ENCODE assay signal across 2 cellular contexts in the genomic region with DNA sequence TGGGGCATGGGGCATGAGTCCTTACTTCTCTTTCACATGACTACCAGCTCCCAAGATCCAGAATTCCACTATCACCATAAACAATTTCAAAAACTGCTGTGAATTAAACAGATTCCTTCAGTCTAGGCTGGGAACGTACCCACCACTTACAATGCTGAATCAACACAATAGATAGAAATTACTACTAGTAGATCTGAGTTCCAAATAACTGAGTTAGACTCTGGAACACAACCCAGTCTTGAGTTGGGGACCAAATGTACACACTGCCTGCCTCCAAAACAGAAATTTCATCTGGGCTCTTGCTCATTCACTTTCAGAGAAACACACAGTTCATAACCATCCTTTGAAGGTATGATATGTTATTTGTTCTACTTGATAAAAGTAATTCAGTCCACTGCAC.
TF ChIP-seq lines count a peak whose summit lies in the region.

No MANE protein-coding gene starts in this region.

TF ChIP-seq in HCT116, 20 proteins besides CTCF, POLR2A, EP300 and RAD21 (continued from another document):
- TF ChIP-seq CBX3 (IDR thresholded peaks at IDR 0.05; ENCODE audit: low read depth) (no peak), POLR2AphosphoS5 (IDR thresholded peaks at IDR 0.05; ENCODE audit: low read depth, low read length) (no peak), EGR1 (IDR thresholded peaks at IDR 0.05; ENCODE audit: low read depth) (no peak), ZNF274 (IDR thresholded peaks at IDR 0.05; ENCODE audit: low read depth, low read length) (no peak), EZH2 (IDR thresholded peaks at IDR 0.05) (no peak), CEBPB (IDR thresholded peaks at IDR 0.05; ENCODE audit: low read depth) (no peak), SRF (IDR thresholded peaks at IDR 0.05; ENCODE audit: low read depth) (no peak), SP1 (IDR thresholded peaks at IDR 0.05; ENCODE audit: low read depth) (no peak)

TF ChIP-seq in HEK293T, 16 proteins besides CTCF, POLR2A, EP300 and RAD21 (continued from another document):
- TF ChIP-seq, protein P1, sequence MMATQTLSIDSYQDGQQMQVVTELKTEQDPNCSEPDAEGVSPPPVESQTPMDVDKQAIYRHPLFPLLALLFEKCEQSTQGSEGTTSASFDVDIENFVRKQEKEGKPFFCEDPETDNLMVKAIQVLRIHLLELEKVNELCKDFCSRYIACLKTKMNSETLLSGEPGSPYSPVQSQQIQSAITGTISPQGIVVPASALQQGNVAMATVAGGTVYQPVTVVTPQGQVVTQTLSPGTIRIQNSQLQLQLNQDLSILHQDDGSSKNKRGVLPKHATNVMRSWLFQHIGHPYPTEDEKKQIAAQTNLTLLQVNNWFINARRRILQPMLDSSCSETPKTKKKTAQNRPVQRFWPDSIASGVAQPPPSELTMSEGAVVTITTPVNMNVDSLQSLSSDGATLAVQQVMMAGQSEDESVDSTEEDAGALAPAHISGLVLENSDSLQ (IDR thresholded peaks at IDR 0.05) = no peak
- TF ChIP-seq LEF1 (IDR thresholded peaks at IDR 0.05; ENCODE audit: borderline replicate concordance) = no peak
